8 cellular contexts compared by ENCODE assay signal in genomic region chr1:55211456-55211855, GRCh38. TPM values are rescaled to one million over a fixed set of nuclear protein-coding genes. Genes with fewer than 3 reads are reported as not detected.
DNase-seq lines count a peak whose midpoint lies in the region; ATAC-seq and TF ChIP-seq lines count a peak whose summit lies in the region.

No MANE protein-coding gene starts in this region.

- peaks cover 41% of the 10 kb centered on the region for H3K4me1 ChIP-seq in Panc1 (ENCODE audit: control insufficient read depth, insufficient read depth, low read length)
- H3K4me1 ChIP-seq in right cardiac atrium (ENCODE audit: control insufficient read depth, insufficient read depth, low read length), result peaks cover 7% of the 10 kb centered on the region

- H3K27me3 ChIP-seq in Panc1 (ENCODE audit: control insufficient read depth, insufficient read depth, low read length) (no peaks in the 10 kb centered on the region), right cardiac atrium (ENCODE audit: control insufficient read depth, insufficient read depth) (no peaks in the 10 kb centered on the region)

- in situ Hi-C loops in Panc1 (cut with HindIII; ENCODE audit: low pct_unique_long_range_greater_than_20kb, low sequenced_read_pairs), result no loop called here

- intact Hi-C loops in Panc1 (cut with micrococcal nuclease; ENCODE audit: unreplicated experiment), result loop anchor here (5.0 kb wide), 1 partner anchor 69 kb away; no protein-coding TSS in a partner anchor
- intact Hi-C loops in right cardiac atrium (cut with DNase I), result loop anchor here in 1 of 4 donors (10.0 kb wide), 1 partner anchor 67 kb away; no protein-coding TSS in a partner anchor

- peaks cover 81% of the 10 kb centered on the region for H3K4me1 Mint-ChIP-seq in activated naive CD4-positive, alpha-beta T cell treated with anti-CD3 and anti-CD28 coated beads, Interleukin-2, amount 50 U/mL, for 24 hours

- 12% methylated on average over 2 of the region's 2 CpGs for WGBS in right cardiac atrium

- H3K27ac ChIP-seq in Panc1 (ENCODE audit: low read length) (peak overlapping the region; percentile 87), right cardiac atrium (ENCODE audit: low read length) (peak overlapping the region; percentile 34), substantia nigra (ENCODE audit: low read depth, low read length, poor library complexity, severe bottlenecking) (peak overlapping the region; percentile 2)

- no peaks in the 10 kb centered on the region for H3K9me3 Mint-ChIP-seq in activated naive CD4-positive, alpha-beta T cell treated with anti-CD3 and anti-CD28 coated beads, Interleukin-2, amount 50 U/mL, for 24 hours

- no TSS peak for BruUV-seq in Panc1 (replicated peaks; lab: Mats Ljungman, UMichigan)

- ATAC-seq in Panc1 (no peak), right cardiac atrium (no peak), GM19463 (IDR thresholded peaks at IDR 0.05; ENCODE audit: unreplicated experiment) (no peak)

- peaks cover 4% of the 10 kb centered on the region for H3K36me3 Mint-ChIP-seq in activated naive CD4-positive, alpha-beta T cell treated with anti-CD3 and anti-CD28 coated beads, Interleukin-2, amount 50 U/mL, for 24 hours

- no peak for TF ChIP-seq CTCF in Panc1 (IDR thresholded peaks at IDR 0.05)

- peak overlapping the region; percentile 92 for H3K4me3 Mint-ChIP-seq in activated naive CD4-positive, alpha-beta T cell treated with anti-CD3 and anti-CD28 coated beads, Interleukin-2, amount 50 U/mL, for 24 hours

- no peaks in the 10 kb centered on the region for H3K27me3 Mint-ChIP-seq in activated naive CD4-positive, alpha-beta T cell treated with anti-CD3 and anti-CD28 coated beads, Interleukin-2, amount 50 U/mL, for 24 hours

- CTCF ChIA-PET in Panc1 (lab: Charles Lee), result interaction anchor here (1.4 kb wide), 1 partner anchor 66 kb away, joined by 6 read pairs; no protein-coding TSS in a partner anchor

- H3K4me3 ChIP-seq in Panc1 (ENCODE audit: low read depth in 2 of 2, low read length in 2 of 2) (peak overlapping the region in 1 of 2 experiments; percentile 2; a peak in 2 of 4 replicates), right cardiac atrium (ENCODE audit: low read length) (peak overlapping the region; percentile 30)

- no peak for DNase-seq in activated naive CD4-positive, alpha-beta T cell (lab: John Stamatoyannopoulos, UW)
- DNase-seq in Panc1 (ENCODE audit: low read depth, low spot score), result no peak
- DNase-seq in right cardiac atrium, result no peak
- DNase-seq in substantia nigra (lab: John Stamatoyannopoulos, UW), result no peak
- DNase-seq in ecto neural progenitor cell (ENCODE audit: low spot score), result no peak
- no peak for DNase-seq in OCI-M2 (lab: John Stamatoyannopoulos, UW; ENCODE audit: unreplicated experiment)

- no peaks in the 10 kb centered on the region; the same call in 1 of the 2 replicates for H3K36me3 ChIP-seq in Panc1 (ENCODE audit: control insufficient read depth, insufficient read depth, low read length)

- H3K9me3 ChIP-seq in Panc1 (ENCODE audit: control insufficient read depth, insufficient read depth, low read depth, low read length) (no peaks in the 10 kb centered on the region), right cardiac atrium (ENCODE audit: control insufficient read depth, low read length) (no peaks in the 10 kb centered on the region)

- H3K27ac Mint-ChIP-seq in activated naive CD4-positive, alpha-beta T cell treated with anti-CD3 and anti-CD28 coated beads, Interleukin-2, amount 50 U/mL, for 24 hours, result peak overlapping the region; percentile 80

- POLR2A ChIA-PET in Panc1 (lab: Charles Lee), result no interaction called here

RNA-seq across cellular contexts. Expression of gene USP24, which starts 3.7 kb away (rescaled TPM):
- total RNA-seq in Panc1 (2021; ENCODE audit: unreplicated experiment) (52.2 TPM), right cardiac atrium (10 to 100 TPM; 32.6 to 35.7 (median 34.7) TPM)
- 19.9 TPM for polyA plus RNA-seq in Panc1 (2012; ENCODE audit: insufficient read length)
- polyA plus RNA-seq in right cardiac atrium, result 11.4 TPM

Comparison
In these comparisons a context has a peak if more than half of its experiments do, and no peak if none do; other contexts are left out.
1. H3K27ac ChIP-seq: peak in every context shown above with its lines; median percentile 87 in Panc1; 34 in right cardiac atrium; 2 in substantia nigra.